In the genomic region with DNA sequence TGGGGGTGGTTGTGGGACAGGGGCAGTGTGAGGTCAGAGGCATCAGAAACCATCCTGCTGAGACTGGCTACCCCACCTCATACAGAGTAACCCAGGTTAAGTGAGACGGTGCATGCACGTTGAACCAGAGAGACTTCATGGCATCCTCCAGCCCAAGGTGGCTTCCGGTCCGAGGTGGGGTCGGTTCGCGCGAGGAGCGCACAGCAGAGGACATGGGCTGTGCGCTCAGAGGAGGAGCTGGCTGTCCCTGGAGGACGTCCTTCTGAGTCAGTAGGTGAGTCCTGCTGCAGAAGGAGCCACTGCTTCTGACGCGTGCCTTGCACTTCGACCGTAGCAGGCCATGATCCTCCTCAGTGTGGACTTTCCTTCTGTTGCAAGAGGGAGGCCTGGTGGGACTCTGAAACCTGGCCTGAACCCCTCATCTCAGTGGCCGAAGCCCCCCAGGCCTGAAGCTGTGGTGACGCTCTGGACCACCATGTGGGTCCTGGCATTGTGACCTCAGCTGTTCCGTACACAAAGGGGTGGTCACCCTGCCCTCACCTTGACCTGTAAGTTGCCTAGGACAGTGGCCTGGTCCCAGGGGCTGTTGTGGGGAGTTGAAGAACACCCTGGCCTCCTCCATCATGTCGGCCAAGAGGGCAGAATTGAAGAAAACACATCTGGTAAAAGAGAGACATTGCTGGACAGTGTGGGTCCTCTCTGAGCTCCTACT, we compare ENCODE assay signal across 1 cellular context.
TF ChIP-seq lines count a peak whose summit lies in the region.

A gene (plus strand): TSS at position 544 of the 712 bp plus-strand sequence. CDS start 80 bp downstream, at position 624.

TF ChIP-seq in GM23338, 12 proteins besides CTCF, POLR2A, EP300 and RAD21:
- TF ChIP-seq, protein P1, sequence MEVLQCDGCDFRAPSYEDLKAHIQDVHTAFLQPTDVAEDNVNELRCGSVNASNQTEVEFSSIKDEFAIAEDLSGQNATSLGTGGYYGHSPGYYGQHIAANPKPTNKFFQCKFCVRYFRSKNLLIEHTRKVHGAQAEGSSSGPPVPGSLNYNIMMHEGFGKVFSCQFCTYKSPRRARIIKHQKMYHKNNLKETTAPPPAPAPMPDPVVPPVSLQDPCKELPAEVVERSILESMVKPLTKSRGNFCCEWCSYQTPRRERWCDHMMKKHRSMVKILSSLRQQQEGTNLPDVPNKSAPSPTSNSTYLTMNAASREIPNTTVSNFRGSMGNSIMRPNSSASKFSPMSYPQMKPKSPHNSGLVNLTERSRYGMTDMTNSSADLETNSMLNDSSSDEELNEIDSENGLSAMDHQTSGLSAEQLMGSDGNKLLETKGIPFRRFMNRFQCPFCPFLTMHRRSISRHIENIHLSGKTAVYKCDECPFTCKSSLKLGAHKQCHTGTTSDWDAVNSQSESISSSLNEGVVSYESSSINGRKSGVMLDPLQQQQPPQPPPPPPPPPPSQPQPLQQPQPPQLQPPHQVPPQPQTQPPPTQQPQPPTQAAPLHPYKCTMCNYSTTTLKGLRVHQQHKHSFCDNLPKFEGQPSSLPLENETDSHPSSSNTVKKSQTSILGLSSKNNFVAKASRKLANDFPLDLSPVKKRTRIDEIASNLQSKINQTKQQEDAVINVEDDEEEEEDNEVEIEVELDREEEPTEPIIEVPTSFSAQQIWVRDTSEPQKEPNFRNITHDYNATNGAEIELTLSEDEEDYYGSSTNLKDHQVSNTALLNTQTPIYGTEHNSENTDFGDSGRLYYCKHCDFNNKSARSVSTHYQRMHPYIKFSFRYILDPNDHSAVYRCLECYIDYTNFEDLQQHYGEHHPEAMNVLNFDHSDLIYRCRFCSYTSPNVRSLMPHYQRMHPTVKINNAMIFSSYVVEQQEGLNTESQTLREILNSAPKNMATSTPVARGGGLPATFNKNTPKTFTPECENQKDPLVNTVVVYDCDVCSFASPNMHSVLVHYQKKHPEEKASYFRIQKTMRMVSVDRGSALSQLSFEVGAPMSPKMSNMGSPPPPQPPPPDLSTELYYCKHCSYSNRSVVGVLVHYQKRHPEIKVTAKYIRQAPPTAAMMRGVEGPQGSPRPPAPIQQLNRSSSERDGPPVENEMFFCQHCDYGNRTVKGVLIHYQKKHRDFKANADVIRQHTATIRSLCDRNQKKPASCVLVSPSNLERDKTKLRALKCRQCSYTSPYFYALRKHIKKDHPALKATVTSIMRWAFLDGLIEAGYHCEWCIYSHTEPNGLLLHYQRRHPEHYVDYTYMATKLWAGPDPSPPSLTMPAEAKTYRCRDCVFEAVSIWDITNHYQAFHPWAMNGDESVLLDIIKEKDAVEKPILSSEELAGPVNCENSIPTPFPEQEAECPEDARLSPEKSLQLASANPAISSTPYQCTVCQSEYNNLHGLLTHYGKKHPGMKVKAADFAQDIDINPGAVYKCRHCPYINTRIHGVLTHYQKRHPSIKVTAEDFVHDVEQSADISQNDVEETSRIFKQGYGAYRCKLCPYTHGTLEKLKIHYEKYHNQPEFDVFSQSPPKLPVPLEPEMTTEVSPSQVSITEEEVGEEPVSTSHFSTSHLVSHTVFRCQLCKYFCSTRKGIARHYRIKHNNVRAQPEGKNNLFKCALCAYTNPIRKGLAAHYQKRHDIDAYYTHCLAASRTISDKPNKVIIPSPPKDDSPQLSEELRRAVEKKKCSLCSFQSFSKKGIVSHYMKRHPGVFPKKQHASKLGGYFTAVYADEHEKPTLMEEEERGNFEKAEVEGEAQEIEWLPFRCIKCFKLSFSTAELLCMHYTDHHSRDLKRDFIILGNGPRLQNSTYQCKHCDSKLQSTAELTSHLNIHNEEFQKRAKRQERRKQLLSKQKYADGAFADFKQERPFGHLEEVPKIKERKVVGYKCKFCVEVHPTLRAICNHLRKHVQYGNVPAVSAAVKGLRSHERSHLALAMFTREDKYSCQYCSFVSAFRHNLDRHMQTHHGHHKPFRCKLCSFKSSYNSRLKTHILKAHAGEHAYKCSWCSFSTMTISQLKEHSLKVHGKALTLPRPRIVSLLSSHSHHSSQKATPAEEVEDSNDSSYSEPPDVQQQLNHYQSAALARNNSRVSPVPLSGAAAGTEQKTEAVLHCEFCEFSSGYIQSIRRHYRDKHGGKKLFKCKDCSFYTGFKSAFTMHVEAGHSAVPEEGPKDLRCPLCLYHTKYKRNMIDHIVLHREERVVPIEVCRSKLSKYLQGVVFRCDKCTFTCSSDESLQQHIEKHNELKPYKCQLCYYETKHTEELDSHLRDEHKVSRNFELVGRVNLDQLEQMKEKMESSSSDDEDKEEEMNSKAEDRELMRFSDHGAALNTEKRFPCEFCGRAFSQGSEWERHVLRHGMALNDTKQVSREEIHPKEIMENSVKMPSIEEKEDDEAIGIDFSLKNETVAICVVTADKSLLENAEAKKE (CRISPR knock-in tag; IDR thresholded peaks at IDR 0.05) = no peak
- no peak for TF ChIP-seq EZH2 (IDR thresholded peaks at IDR 0.05; ENCODE audit: low read depth, unreplicated experiment)
